9 cellular contexts compared by ENCODE assay signal in the genomic region with DNA sequence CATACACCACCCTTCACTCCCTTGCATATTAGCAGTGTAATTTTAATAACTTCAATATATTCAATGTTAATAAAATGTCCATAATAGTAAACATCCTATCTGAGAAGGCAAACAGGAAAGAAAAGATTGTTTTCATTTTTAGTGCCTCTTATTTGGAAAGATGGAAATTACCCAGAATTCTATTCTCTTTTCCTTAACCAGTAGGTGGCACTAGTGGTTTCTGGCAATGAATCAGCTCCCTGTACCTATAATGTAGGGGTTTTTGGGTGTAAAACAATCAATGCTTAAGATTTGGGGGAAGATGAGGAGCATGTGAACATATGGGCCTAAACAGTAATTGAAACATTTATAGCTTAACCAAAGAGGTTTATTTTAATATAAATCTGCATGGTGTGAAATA. TPM values are rescaled to one million over a fixed set of nuclear protein-coding genes. Genes with fewer than 3 reads are reported as not detected.
DNase-seq lines count a peak whose midpoint lies in the region; ATAC-seq and TF ChIP-seq lines count a peak whose summit lies in the region.
"Had no signal": no experiment of that assay in that cellular context is flagged by ENCODE, and none has a peak within 500 bp of the region (broad histone marks: within the 10 kb centered on the region; RNA-seq: fewer than 3 reads in every experiment).

No MANE protein-coding gene starts in this region.

- no peaks in the 10 kb centered on the region for H3K9me3 ChIP-seq in esophagus squamous epithelium
- H3K9me3 ChIP-seq in thyroid gland = no peaks in the 10 kb centered on the region

- TF ChIP-seq CTCF in esophagus squamous epithelium (IDR thresholded peaks at IDR 0.05) (peak in 5 of 6 experiments; percentile 12 to 55 (median 34)), thyroid gland (IDR thresholded peaks at IDR 0.05) (peak; percentile 32 to 65 (median 62))

- no peak for ATAC-seq in HG03039 (IDR thresholded peaks at IDR 0.05; ENCODE audit: unreplicated experiment)

- intact Hi-C loops in esophagus squamous epithelium (cut with DNase I) (loop anchor here (10.0 kb wide), 1 partner anchor 273 kb away; no protein-coding TSS in a partner anchor), thyroid gland (cut with DNase I) (loop anchor here (10.0 kb wide), 2 partner anchors 93 to 517 kb away; no protein-coding TSS in a partner anchor)

- peaks cover 0 to 7% (median 0%) of the 10 kb centered on the region in 3 donors for H3K4me1 ChIP-seq in esophagus squamous epithelium
- peaks cover 5 to 13% of the 10 kb centered on the region in 2 donors for H3K4me1 ChIP-seq in thyroid gland

- H3K27ac ChIP-seq in esophagus squamous epithelium (no peak overlapping the region), thyroid gland (no peak overlapping the region)

- H3K27me3 ChIP-seq in esophagus squamous epithelium = peaks cover 0 to 18% (median 0%) of the 10 kb centered on the region in 4 donors
- no peaks in the 10 kb centered on the region for H3K27me3 ChIP-seq in thyroid gland

- no peaks in the 10 kb centered on the region for H3K36me3 ChIP-seq in esophagus squamous epithelium
- H3K36me3 ChIP-seq in thyroid gland = no peaks in the 10 kb centered on the region

- no peak for TF ChIP-seq POLR2A in esophagus squamous epithelium (IDR thresholded peaks at IDR 0.05)
- TF ChIP-seq POLR2A in thyroid gland (IDR thresholded peaks at IDR 0.05) = no peak

- H3K4me3 ChIP-seq in esophagus squamous epithelium (no peak overlapping the region), thyroid gland (replicated peaks in 1 of 3) (no peak overlapping the region)

- DNase-seq in NCI-H510A treated with DMSO at 0.1 percent for 48 hours (lab: John Stamatoyannopoulos, UW) = peak; percentile 2
- no peak for DNase-seq in NCI-H510A (lab: John Stamatoyannopoulos, UW)
- peak; percentile 1 for DNase-seq in NCI-H748 treated with DMSO at 0.1 percent for 48 hours (lab: John Stamatoyannopoulos, UW)
- no peak for DNase-seq in esophagus squamous epithelium (lab: John Stamatoyannopoulos, UW)
- no peak for DNase-seq in thyroid gland
- DNase-seq in DMS153 (lab: John Stamatoyannopoulos, UW) = no peak
- no peak for DNase-seq in activated naive CD4-positive, alpha-beta T cell treated with anti-CD3 and anti-CD28 coated beads, Interleukin-2, amount 50 U/mL, for 16 hours
- DNase-seq: CD4-positive, CD25-positive, alpha-beta regulatory T cell had no signal

RNA-seq across cellular contexts. Expression of a gene that starts 5.7 kb away (rescaled TPM):
- total RNA-seq in esophagus squamous epithelium (1 to 10 TPM in 3 of 4 donors, under 1 TPM in 1; 0.40 to 4.0 (median 1.1) TPM), thyroid gland (10 to 100 TPM in 3 of 4 donors, 1 to 10 TPM in 1; 9.3 to 17.7 (median 14.3) TPM)
- total RNA-seq: CD4-positive, CD25-positive, alpha-beta regulatory T cell had no signal

Comparison
In these comparisons a context has a peak if more than half of its experiments do, and no peak if none do; other contexts are left out.
1. DNase-seq: peak in NCI-H510A treated with DMSO at 0.1 percent for 48 hours (single experiment) and NCI-H748 treated with DMSO at 0.1 percent for 48 hours (single experiment); none in NCI-H510A (single experiment), esophagus squamous epithelium (single experiment), thyroid gland (0 of 2), DMS153 (single experiment) and activated naive CD4-positive, alpha-beta T cell treated with anti-CD3 and anti-CD28 coated beads, Interleukin-2, amount 50 U/mL, for 16 hours (single experiment).